ENCODE assay signal across 15 cellular contexts in genomic region chr3:120172070-120172469, GRCh38.
DNase-seq lines count a peak whose midpoint lies in the region; ATAC-seq and TF ChIP-seq lines count a peak whose summit lies in the region.
"Had no signal": no experiment of that assay in that cellular context is flagged by ENCODE, and none has a peak within 500 bp of the region (broad histone marks: within the 10 kb centered on the region; RNA-seq: fewer than 3 reads in every experiment).

No MANE protein-coding gene starts in this region.

- H2AK5ac ChIP-seq in H9 (ENCODE audit: insufficient read length, low read length) = no peak overlapping the region

- peaks cover 14% of the 10 kb centered on the region for H3K4me1 Mint-ChIP-seq in type B pancreatic cell (ENCODE audit: unreplicated experiment)
- peaks cover 5 to 8% of the 10 kb centered on the region in 2 experiments for H3K4me1 Mint-ChIP-seq in H9

- no peak overlapping the region for H3K27ac ChIP-seq in H9 (ENCODE audit: insufficient read length, low read depth, low read length)
- no peak overlapping the region for H3K27ac ChIP-seq in lower lobe of right lung
- H3K27ac ChIP-seq: hepatocyte had no signal

- no peaks in the 10 kb centered on the region for H3K27me3 Mint-ChIP-seq in type B pancreatic cell
- H3K27me3 Mint-ChIP-seq in H9 (ENCODE audit: low read depth) = no peaks in the 10 kb centered on the region

- H3K27me3 ChIP-seq in H9 (ENCODE audit: insufficient read depth, low read length) (no peaks in the 10 kb centered on the region), lower lobe of right lung (ENCODE audit: low read depth) (no peaks in the 10 kb centered on the region)
- H3K27me3 ChIP-seq: hepatocyte had no signal

- no peak overlapping the region for H3K4me3 ChIP-seq in lower lobe of right lung
- H3K4me3 ChIP-seq: hepatocyte had no signal

- H3K9ac ChIP-seq in H9 (ENCODE audit: extremely low read depth, insufficient read length, low read length) = no peak overlapping the region

- no peak overlapping the region for H2AFZ ChIP-seq in H9 (ENCODE audit: low read length)
- H2AFZ ChIP-seq: hepatocyte had no signal

- no peaks in the 10 kb centered on the region for H3K36me3 Mint-ChIP-seq in type B pancreatic cell
- no peaks in the 10 kb centered on the region for H3K36me3 Mint-ChIP-seq in H9 (ENCODE audit: insufficient read depth in 1 of 3, low read depth in 3 of 3)
- H3K36me3 Mint-ChIP-seq: activated naive CD4-positive, alpha-beta T cell treated with anti-CD3 and anti-CD28 coated beads, Interleukin-2, amount 50 U/mL, for 72 hours had no signal

- no peak overlapping the region for H2BK20ac ChIP-seq in H9 (ENCODE audit: low read depth, low read length, poor library complexity, severe bottlenecking)

- H3K79me1 ChIP-seq in H9 (ENCODE audit: insufficient read depth, low read depth, low read length, poor library complexity, severe bottlenecking) = no peaks in the 10 kb centered on the region

- WGBS in H9 (ENCODE audit: extremely low coverage, insufficient read length, low lambda C conversion rate) = no CpG with 5 or more reads among the region's 6 CpGs

- H3K4me1 ChIP-seq in H9 (ENCODE audit: insufficient read depth, low read length) (no peaks in the 10 kb centered on the region), lower lobe of right lung (peaks cover 6% of the 10 kb centered on the region)

- H3T11ph ChIP-seq in H9 (ENCODE audit: low read length) = no peak overlapping the region

- no peaks in the 10 kb centered on the region for H4K20me1 ChIP-seq in H9 (ENCODE audit: control insufficient read depth, insufficient read depth, insufficient read length)

- H2BK120ac ChIP-seq in H9 (ENCODE audit: low read depth, low read length, poor library complexity, severe bottlenecking) = no peak overlapping the region

- H3K9me3 ChIP-seq in H9 (ENCODE audit: control insufficient read depth, low read depth, low read length) (no peaks in the 10 kb centered on the region), lower lobe of right lung (no peaks in the 10 kb centered on the region)

- no peak overlapping the region for H3K4ac ChIP-seq in H9 (ENCODE audit: low read depth, low read length)

- ATAC-seq in Right ventricle myocardium inferior = peak; percentile 40
- no peak for ATAC-seq in lower lobe of right lung
- ATAC-seq: activated naive CD4-positive, alpha-beta T cell treated with anti-CD3 and anti-CD28 coated beads, Interleukin-2, amount 50 U/mL, for 72 hours had no signal

- H4K91ac ChIP-seq in H9 (ENCODE audit: insufficient read length, low read depth, low read length) = no peak overlapping the region

- H4K5ac ChIP-seq in H9 (ENCODE audit: insufficient read length, low read depth, low read length) = no peak overlapping the region

- no peak overlapping the region for H3K4me2 ChIP-seq in H9 (ENCODE audit: insufficient read depth, insufficient read length, low read length)
- H3K4me2 ChIP-seq: hepatocyte had no signal

- no peak overlapping the region for H3K23ac ChIP-seq in H9 (ENCODE audit: insufficient read length, low read depth, low read length)

- DNase-seq in Right ventricle myocardium inferior (ENCODE audit: missing footprints) (no peak), cardiac septum (ENCODE audit: low spot score) (no peak), amniotic epithelial cell (ENCODE audit: low read depth) (peak; percentile 77), globus pallidus (ENCODE audit: low spot score) (peak; percentile 17), type B pancreatic cell (ENCODE audit: extremely low spot score, unreplicated experiment) (peak; percentile 13), NCI-H748 (lab: John Stamatoyannopoulos, UW; ENCODE audit: unreplicated experiment) (no peak), H9 (no peak), lower lobe of right lung (no peak)
- DNase-seq: effector CD8-positive, alpha-beta T cell; H7; MV-4-11; NCI-H510A; SIG-M5 had no signal

- TF ChIP-seq CTCF in type B pancreatic cell (conservative IDR thresholded peaks at IDR 0.05) (no peak), H9 (conservative IDR thresholded peaks at IDR 0.05) (no peak), lower lobe of right lung (IDR thresholded peaks at IDR 0.05) (no peak)

- no peaks in the 10 kb centered on the region for H3K23me2 ChIP-seq in H9 (ENCODE audit: insufficient read length, low read depth, low read length, poor library complexity, severe bottlenecking)

- H3K79me2 ChIP-seq in H9 (ENCODE audit: insufficient read depth, low read length) = no peaks in the 10 kb centered on the region
- H3K79me2 ChIP-seq: hepatocyte had no signal

- H3K18ac ChIP-seq in H9 (ENCODE audit: insufficient read length, low read depth, low read length) = no peak overlapping the region

- H3K4me3 Mint-ChIP-seq in type B pancreatic cell (no peak overlapping the region), H9 (no peak overlapping the region)

- H4K8ac ChIP-seq in H9 (replicated peaks; ENCODE audit: insufficient read length, low read depth, low read length) = no peak overlapping the region

- H3K56ac ChIP-seq in H9 (ENCODE audit: insufficient read length, low read depth, low read length) = no peak overlapping the region

- H3K9me3 Mint-ChIP-seq in type B pancreatic cell (no peaks in the 10 kb centered on the region), H9 (no peaks in the 10 kb centered on the region)
- H3K9me3 Mint-ChIP-seq: activated naive CD4-positive, alpha-beta T cell treated with anti-CD3 and anti-CD28 coated beads, Interleukin-2, amount 50 U/mL, for 72 hours had no signal

- no peak overlapping the region for H2BK15ac ChIP-seq in H9 (ENCODE audit: low read depth, low read length)

- H3K27ac Mint-ChIP-seq in type B pancreatic cell (no peak overlapping the region), H9 (no peak overlapping the region)
- H3K27ac Mint-ChIP-seq: activated naive CD4-positive, alpha-beta T cell treated with anti-CD3 and anti-CD28 coated beads, Interleukin-2, amount 50 U/mL, for 72 hours had no signal

- H2BK12ac ChIP-seq in H9 (ENCODE audit: insufficient read length, low read depth, low read length) = no peak overlapping the region

- H2BK5ac ChIP-seq in H9 (ENCODE audit: insufficient read length, low read length) = no peak overlapping the region

- intact Hi-C loops in Right ventricle myocardium inferior (cut with DNase I) = no loop called here
- intact Hi-C loops in cardiac septum (cut with DNase I) = no loop called here
- intact Hi-C loops in lower lobe of right lung (cut with DNase I) = no loop called here

- H3K14ac ChIP-seq in H9 (ENCODE audit: insufficient read depth, low read length) = no peak overlapping the region

- H3K36me3 ChIP-seq in lower lobe of right lung = no peaks in the 10 kb centered on the region

Comparison
In these comparisons a context has a peak if more than half of its experiments do, and no peak if none do; other contexts are left out.
1. DNase-seq: peak in amniotic epithelial cell (single experiment), globus pallidus (single experiment) and type B pancreatic cell (single experiment); none in Right ventricle myocardium inferior (single experiment), cardiac septum (single experiment), NCI-H748 (single experiment), H9 (single experiment) and lower lobe of right lung (single experiment).